Comparison of ENCODE assay signal across 22 cellular contexts in the genomic region with DNA sequence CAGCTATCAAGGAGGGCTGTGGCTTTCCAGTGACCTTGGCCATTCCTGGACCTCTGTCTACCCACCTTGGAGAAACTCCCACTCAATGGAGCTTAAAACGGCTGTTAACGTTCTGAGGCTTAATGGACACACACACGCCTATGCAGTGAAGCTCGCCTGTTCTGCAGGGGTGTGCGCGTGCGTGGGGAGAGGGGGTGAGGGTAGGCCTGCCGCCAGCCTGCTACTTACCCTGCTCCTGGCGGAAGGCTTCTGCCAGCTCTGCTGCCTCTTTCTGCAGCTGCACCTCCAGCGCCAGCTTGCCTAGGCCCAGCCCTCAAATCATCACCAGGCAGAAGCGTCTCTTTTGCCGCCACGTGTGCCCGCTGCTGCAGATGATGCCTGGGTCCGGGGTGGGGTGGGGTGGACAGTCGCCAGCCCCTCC.
"Had no signal": no experiment of that assay in that cellular context is flagged by ENCODE, and none has a peak within 500 bp of the region (broad histone marks: within the 10 kb centered on the region; RNA-seq: fewer than 3 reads in every experiment).

No MANE protein-coding gene starts in this region.

- H3K4me3 Mint-ChIP-seq: activated CD8-positive, alpha-beta T cell treated with anti-CD3 and anti-CD28 coated beads for 36 hours; activated T-cell treated with anti-CD3 and anti-CD28 coated beads, Interleukin-2, amount 50 U/mL, for 4 hours; mesothelial cell of epicardium; nephron progenitor cell; WTC11 had no signal

- H3K4me1 ChIP-seq: prostate gland, transverse colon had no signal

- H3K4me3 ChIP-seq: cardiac muscle cell, dorsolateral prefrontal cortex, lung, prostate gland, smooth muscle cell, transverse colon had no signal

- H3K36me3 Mint-ChIP-seq: activated naive CD4-positive, alpha-beta T cell treated with anti-CD3 and anti-CD28 coated beads, Interleukin-2, amount 50 U/mL, for 72 hours; mesothelial cell of epicardium; WTC11 had no signal

- H3K27ac ChIP-seq: cardiac muscle cell, dorsolateral prefrontal cortex, prostate gland, transverse colon had no signal

- H3K27ac Mint-ChIP-seq: activated CD8-positive, alpha-beta T cell treated with anti-CD3 and anti-CD28 coated beads for 36 hours; mesothelial cell of epicardium; nephron progenitor cell had no signal

- H3K27me3 Mint-ChIP-seq: activated CD8-positive, alpha-beta T cell treated with anti-CD3 and anti-CD28 coated beads for 36 hours had no signal

- FAIRE-seq: islet of Langerhans had no signal

- H3K4me1 Mint-ChIP-seq: mesothelial cell of epicardium, nephron progenitor cell had no signal

- H3K9me3 ChIP-seq: prostate gland, transverse colon had no signal

- H3K27me3 ChIP-seq: cardiac muscle cell, dorsolateral prefrontal cortex, transverse colon had no signal

- H3K36me3 ChIP-seq: cardiac muscle cell, prostate gland, transverse colon had no signal

- DNase-seq: activated CD4-positive, alpha-beta T cell treated with anti-CD3 and anti-CD28 coated beads for 48 hours; activated CD8-positive, alpha-beta T cell treated with anti-CD3 and anti-CD28 coated beads for 36 hours; activated effector memory CD4-positive, alpha-beta T cell treated with anti-CD3 and anti-CD28 coated beads, Interleukin-2, amount 50 U/mL, for 16 hours; activated T-cell treated with anti-CD3 and anti-CD28 coated beads, Interleukin-2, amount 50 U/mL, for 4 hours; erythroblast; left colon; nephron progenitor cell; right cardiac atrium; stimulated activated CD4-positive, alpha-beta T cell treated with anti-CD3 and anti-CD28 coated beads, Interleukin-4, amount 100 ng/mL, for 4 hours; stimulated activated CD8-positive, alpha-beta memory T cell treated with anti-CD3 and anti-CD28 coated beads, Interleukin-4, amount 100 ng/mL, for 48 hours; stimulated activated naive CD4-positive, alpha-beta T cell treated with Interleukin-2 at 50 U/mL for 16 hours; substantia nigra; transverse colon had no signal

- H3K9me3 Mint-ChIP-seq: activated CD8-positive, alpha-beta T cell treated with anti-CD3 and anti-CD28 coated beads for 36 hours; activated naive CD4-positive, alpha-beta T cell treated with anti-CD3 and anti-CD28 coated beads, Interleukin-2, amount 50 U/mL, for 72 hours; activated T-cell treated with anti-CD3 and anti-CD28 coated beads, Interleukin-2, amount 50 U/mL, for 4 hours; mesothelial cell of epicardium; nephron progenitor cell; WTC11 had no signal
